8 cellular contexts compared by ENCODE assay signal in genomic region chr1:15850450-15851079, GRCh38. TPM values are rescaled to one million over a fixed set of nuclear protein-coding genes. Genes with fewer than 3 reads are reported as not detected.
DNase-seq lines count a peak whose midpoint lies in the region; ATAC-seq, FAIRE-seq and TF ChIP-seq lines count a peak whose summit lies in the region.

No MANE protein-coding gene starts in this region.

- WGBS in body of pancreas, 2 donors: 2 to 3% methylated on average over 2 of the region's 2 CpGs

- no peak for TF ChIP-seq POLR2A in body of pancreas (IDR thresholded peaks at IDR 0.05)

- peaks cover 26% of the 10 kb centered on the region for H3K4me1 ChIP-seq in A673 (ENCODE audit: insufficient read depth, low read length, poor library complexity, severe bottlenecking)
- H3K4me1 ChIP-seq in body of pancreas: peaks cover 46% of the 10 kb centered on the region
- H3K4me1 ChIP-seq in mononuclear cell (ENCODE audit: insufficient read depth, low read length): peaks cover 53% of the 10 kb centered on the region

- H3K27ac ChIP-seq in A673 (ENCODE audit: low read depth, low read length, poor library complexity, severe bottlenecking) (peak overlapping the region; percentile 83), body of pancreas (peak overlapping the region; percentile 46 to 99 (median 97))

- DNase-seq in A673 (ENCODE audit: low spot score): no peak
- DNase-seq in HEK293T (ENCODE audit: extremely low spot score): no peak
- peak in 3 of 4 donors; percentile 51 to 65 (median 52) for DNase-seq in body of pancreas
- DNase-seq in D721Med (ENCODE audit: insufficient read length, low spot score): no peak

- H3K36me3 ChIP-seq in A673 (ENCODE audit: insufficient read depth, low read length, poor library complexity, severe bottlenecking) (no peaks in the 10 kb centered on the region), body of pancreas (replicated peaks in 1 of 2; ENCODE audit: insufficient read depth in 1 of 2, low read depth in 2 of 2) (no peaks in the 10 kb centered on the region)

- FAIRE-seq in D721Med (lab: Jason Lieb, UNC): no peak

- CTCF ChIA-PET in A673 (lab: Charles Lee): interaction anchor here (0.9 kb wide), 1 partner anchor 35 kb away, joined by 3 read pairs; no protein-coding TSS in a partner anchor
- CTCF ChIA-PET in HEK293T (lab: Yijun Ruan, JAX): interaction anchor here (0.6 to 1.2 kb wide), 2 partner anchors 12 to 51 kb away, joined by 4 read pairs; no protein-coding TSS in a partner anchor

- no peak for ATAC-seq in body of pancreas
- ATAC-seq in GM21390 (IDR thresholded peaks at IDR 0.05; ENCODE audit: unreplicated experiment): no peak
- ATAC-seq in HG03097 (IDR thresholded peaks at IDR 0.05; ENCODE audit: low FRiP score, unreplicated experiment): no peak
- no peak for ATAC-seq in GM19455 (IDR thresholded peaks at IDR 0.05; ENCODE audit: unreplicated experiment)

- POLR2A ChIA-PET in A673 (lab: Charles Lee; ENCODE audit: low non-redundant PET): interaction anchor here (0.6 kb wide), 4 partner anchors 10 to 36 kb away, joined by 4 to 16 read pairs (median 6); no protein-coding TSS in a partner anchor
- POLR2A ChIA-PET in HEK293T (lab: Yijun Ruan, JAX): interaction anchor here (1.1 to 11.2 kb wide), 12 partner anchors 12 to 125 kb away, joined by 3 to 187 read pairs (median 6); partner anchors contain the start of gene ZBTB17

- no peak for TF ChIP-seq CTCF in A673 (conservative IDR thresholded peaks at IDR 0.05; ENCODE audit: low read depth, low read length)
- TF ChIP-seq CTCF in body of pancreas (IDR thresholded peaks at IDR 0.05): no peak
- no peak for TF ChIP-seq CTCF in D721Med (IDR thresholded peaks at IDR 0.05; ENCODE audit: insufficient read depth, missing control alignments)

- H3K4me3 ChIP-seq in A673 (ENCODE audit: low read depth, low read length, poor library complexity, severe bottlenecking) (peak overlapping the region; percentile 90), body of pancreas (no peak overlapping the region), mononuclear cell (ENCODE audit: low read length) (peak overlapping the region; percentile 96)

- BruUV-seq in A673 (replicated peaks; lab: Mats Ljungman, UMichigan): no TSS peak

- intact Hi-C loops in A673 (cut with micrococcal nuclease; ENCODE audit: unreplicated experiment) (loop anchor here (5.0 kb wide), 1 partner anchor 37 kb away; no protein-coding TSS in a partner anchor), body of pancreas (cut with DNase I) (no loop called here)

- H3K9me3 ChIP-seq in A673 (ENCODE audit: low read depth, low read length, poor library complexity, severe bottlenecking) (no peaks in the 10 kb centered on the region), body of pancreas (no peaks in the 10 kb centered on the region), mononuclear cell (ENCODE audit: low read depth, low read length) (no peaks in the 10 kb centered on the region)

- no peaks in the 10 kb centered on the region for H3K27me3 ChIP-seq in A673 (replicated peaks; ENCODE audit: insufficient read depth, low read depth, low read length, poor library complexity)
- H3K27me3 ChIP-seq in body of pancreas: no peaks in the 10 kb centered on the region
- no peaks in the 10 kb centered on the region for H3K27me3 ChIP-seq in mononuclear cell (ENCODE audit: insufficient read depth, low read length)

TF ChIP-seq in HEK293T, 16 proteins besides CTCF, POLR2A, EP300 and RAD21:
- TF ChIP-seq HDGF (IDR thresholded peaks at IDR 0.05; ENCODE audit: borderline replicate concordance) (no peak), CTBP1 (IDR thresholded peaks at IDR 0.05; ENCODE audit: borderline replicate concordance) (0 out of 2 replicates have a peak, but pooled peaks have one; percentile 32)

RNA-seq across cellular contexts. Expression of gene SPEN, which starts 3.1 kb away (rescaled TPM):
- total RNA-seq in A673 (2021) (70.3 and 74.3 TPM in 2 replicates), body of pancreas (10 to 100 TPM; 27.8 to 38.9 TPM), mononuclear cell (94.9 TPM)

RNA-seq across cellular contexts. Expression of gene UQCRHL, which starts 43.1 kb away (rescaled TPM):
- total RNA-seq in A673 (2021) (3.1 and 4.1 TPM in 2 replicates), body of pancreas (1 to 10 TPM in 1 of 2 donors, under 1 TPM in 1; 0.66 to 1.0 TPM), mononuclear cell (1.2 TPM)

Comparison
In these comparisons a context has a peak if more than half of its experiments do, and no peak if none do; other contexts are left out.
1. DNase-seq: peak in body of pancreas (3 of 4); none in A673 (single experiment), HEK293T (single experiment) and D721Med (single experiment).
2. H3K4me3 ChIP-seq: peak in A673 (single experiment) and mononuclear cell (single experiment); none in body of pancreas (0 of 2).